ENCODE assay signal across 33 cellular contexts in the genomic region with DNA sequence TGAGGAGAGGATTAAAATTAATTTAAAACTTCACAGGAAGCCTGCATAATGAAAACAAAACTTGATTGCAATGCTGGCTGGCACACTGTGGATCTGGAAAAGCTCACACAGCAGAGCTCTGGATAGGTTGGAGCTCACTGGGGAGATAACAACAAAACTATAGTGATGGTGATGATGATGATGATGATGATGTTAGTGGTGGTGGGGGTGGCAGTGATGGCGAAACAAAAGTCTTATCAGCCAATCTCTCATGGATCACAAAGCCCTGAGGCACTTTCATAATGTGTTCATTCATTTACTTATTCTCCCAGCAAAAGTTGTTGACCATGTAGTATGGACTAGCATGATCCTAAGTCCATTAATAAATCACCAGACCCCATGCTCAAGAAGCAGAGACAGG.
DNase-seq lines count a peak whose midpoint lies in the region; ATAC-seq, FAIRE-seq and TF ChIP-seq lines count a peak whose summit lies in the region.
"Had no signal": no experiment of that assay in that cellular context is flagged by ENCODE, and none has a peak within 500 bp of the region (broad histone marks: within the 10 kb centered on the region; RNA-seq: fewer than 3 reads in every experiment).

No MANE protein-coding gene starts in this region.

- H3K36me3 ChIP-seq in HepG2 (replicated peaks in 1 of 2; ENCODE audit: control insufficient read depth in 1 of 2, insufficient read depth in 2 of 2, low read length in 2 of 2): no peaks in the 10 kb centered on the region
- H3K36me3 ChIP-seq in right lobe of liver: no peaks in the 10 kb centered on the region
- no peaks in the 10 kb centered on the region for H3K36me3 ChIP-seq in HEK293 (ENCODE audit: control insufficient read depth in 2 of 2, insufficient read depth in 1 of 2, low read length in 2 of 2)
- no peaks in the 10 kb centered on the region for H3K36me3 ChIP-seq in esophagus muscularis mucosa
- H3K36me3 ChIP-seq: BE2C; BLaER1; BLaER1 treated with 17β-estradiol and CSF1 and Interleukin-3, amounts not matched to agents 10 nM and 100 nM had no signal

- CTCF ChIA-PET in HepG2 (lab: Yijun Ruan, JAX; ENCODE audit: low intra/inter-chr PET ratio, low total read pairs) (no interaction called here), HEK293 (lab: Yijun Ruan, JAX) (interaction anchor here (0.5 to 3.5 kb wide), 2 partner anchors 1036 to 1464 kb away, joined by 3 to 22 read pairs; no protein-coding TSS in a partner anchor)

- no peak overlapping the region for H3K4me2 ChIP-seq in HepG2 (ENCODE audit: low read depth, low read length)
- H3K4me2 ChIP-seq: A549, BLaER1 had no signal

- H3K9me3 ChIP-seq in HepG2 (ENCODE audit: low read length): no peaks in the 10 kb centered on the region
- H3K9me3 ChIP-seq in right lobe of liver: no peaks in the 10 kb centered on the region
- no peaks in the 10 kb centered on the region for H3K9me3 ChIP-seq in HEK293 (ENCODE audit: control insufficient read depth, insufficient read depth, low read depth, low read length)
- H3K9me3 ChIP-seq in esophagus muscularis mucosa: no peaks in the 10 kb centered on the region
- H3K9me3 ChIP-seq: A549, BE2C, BLaER1, Caco-2 had no signal

- TF ChIP-seq POLR2A in HepG2 (IDR thresholded peaks at IDR 0.05; ENCODE audit: insufficient read depth in 1 of 2, low read depth in 2 of 2, low read length in 2 of 2): no peak
- TF ChIP-seq POLR2A in right lobe of liver (IDR thresholded peaks at IDR 0.05): no peak
- TF ChIP-seq POLR2A in esophagus muscularis mucosa (IDR thresholded peaks at IDR 0.05; ENCODE audit: low read depth): no peak

- H3K9ac ChIP-seq in HepG2 (ENCODE audit: insufficient read depth, low read depth, low read length): no peak overlapping the region
- H3K9ac ChIP-seq: BLaER1; BLaER1 treated with 17β-estradiol and CSF1 and Interleukin-3, amounts not matched to agents 10 nM and 100 nM had no signal

- no peaks in the 10 kb centered on the region for H3K79me2 ChIP-seq in HepG2 (ENCODE audit: insufficient read depth, low read length)

- FAIRE-seq in HepG2 (lab: Jason Lieb, UNC): no peak
- FAIRE-seq: A204.1, A549, D721Med had no signal

- TF ChIP-seq CTCF in HepG2 (CRISPR knock-in tag; IDR thresholded peaks at IDR 0.05) (no peak), right lobe of liver (IDR thresholded peaks at IDR 0.05) (no peak), HEK293 (tag by site-specific recombination; IDR thresholded peaks at IDR 0.05) (no peak), esophagus muscularis mucosa (IDR thresholded peaks at IDR 0.05) (no peak)

- TF ChIP-seq EP300 in HepG2 (IDR thresholded peaks at IDR 0.05; ENCODE audit: low read depth in 2 of 2, low read length in 2 of 2) (no peak), HepG2 (CRISPR knock-in tag; IDR thresholded peaks at IDR 0.05; ENCODE audit: borderline replicate concordance) (no peak), esophagus muscularis mucosa (IDR thresholded peaks at IDR 0.05) (no peak)

- in situ Hi-C loops in HepG2 (cut with HindIII; ENCODE audit: extremely low pct_ligation_motif_present, low pct_unique_long_range_greater_than_20kb): no loop called here

- H3K4me1 ChIP-seq in HepG2 (ENCODE audit: insufficient read depth, low read length) (no peaks in the 10 kb centered on the region), right lobe of liver (no peaks in the 10 kb centered on the region), HEK293 (ENCODE audit: control insufficient read depth, insufficient read depth, low read length) (no peaks in the 10 kb centered on the region), esophagus muscularis mucosa (peaks cover 0 to 7% (median 7%) of the 10 kb centered on the region in 4 donors)
- H3K4me1 ChIP-seq: A549, BE2C, Caco-2 had no signal

- ATAC-seq in HepG2: no peak
- no peak for ATAC-seq in right lobe of liver
- ATAC-seq: A549; CD8-positive, alpha-beta T cell had no signal

- no peak overlapping the region for H2AFZ ChIP-seq in HepG2 (ENCODE audit: low read length)

- no TSS peak for BruUV-seq in HepG2 (replicated peaks; lab: Mats Ljungman, UMichigan)

- peaks cover 0 to 6% of the 10 kb centered on the region in 2 experiments; a peak in 1 of 5 replicates for H3K27me3 ChIP-seq in HepG2 (ENCODE audit: control insufficient read depth in 1 of 2, insufficient read depth in 2 of 2, low read length in 2 of 2)
- H3K27me3 ChIP-seq in right lobe of liver: no peaks in the 10 kb centered on the region
- no peaks in the 10 kb centered on the region for H3K27me3 ChIP-seq in esophagus muscularis mucosa
- H3K27me3 ChIP-seq: BLaER1; BLaER1 treated with 17β-estradiol and CSF1 and Interleukin-3, amounts not matched to agents 10 nM and 100 nM had no signal

- H3K27ac ChIP-seq in HepG2 (ENCODE audit: extremely low read length, insufficient read depth, low read length): no peak overlapping the region
- no peak overlapping the region for H3K27ac ChIP-seq in right lobe of liver
- no peak overlapping the region for H3K27ac ChIP-seq in HEK293 (ENCODE audit: extremely low read depth, low read depth, low read length)
- H3K27ac ChIP-seq in esophagus muscularis mucosa (replicated peaks in 1 of 4): no peak overlapping the region
- H3K27ac ChIP-seq: 22Rv1; A549; BLaER1; BLaER1 treated with 17β-estradiol and CSF1 and Interleukin-3, amounts not matched to agents 10 nM and 100 nM; C4-2B had no signal

- TF ChIP-seq RAD21 in HepG2 (CRISPR knock-in tag; IDR thresholded peaks at IDR 0.05): no peak

- intact Hi-C loops in HepG2 (cut with micrococcal nuclease; ENCODE audit: unreplicated experiment): no loop called here
- intact Hi-C loops in right lobe of liver (cut with DNase I): no loop called here
- intact Hi-C loops in esophagus muscularis mucosa (cut with DNase I): no loop called here

- DNase-seq in HepG2 (ENCODE audit: low spot score) (no peak), right lobe of liver (no peak), esophagus muscularis mucosa (ENCODE audit: extremely low spot score) (peak; percentile 62), NCI-H2107 treated with DMSO at 0.1 percent for 48 hours (lab: John Stamatoyannopoulos, UW; ENCODE audit: unreplicated experiment) (no peak)
- DNase-seq in NK-92 treated with Interleukin-12 subunit alpha and Interleukin-12 subunit beta, amount 100 ng/mL, for 24 hours (lab: John Stamatoyannopoulos, UW): no peak
- DNase-seq: 8988T; ACHN; AML-193; BE2C; C1 segment of cervical spinal cord; Caco-2; Calu3; CD4-positive, alpha-beta memory T cell; CD4-positive, alpha-beta T cell; CD4-positive, CD25-positive, alpha-beta regulatory T cell; CD8-positive, alpha-beta memory T cell; CD8-positive, alpha-beta T cell; COR-L47; DMS 273 treated with DMSO at 0.1 percent for 48 hours; DMS153; DMS53; DMS79; DMS79 treated with DMSO at 0.1 percent for 48 hours; DND-41; EL had no signal

- no peaks in the 10 kb centered on the region for H4K20me1 ChIP-seq in HepG2 (ENCODE audit: insufficient read depth, low read length)
- H4K20me1 ChIP-seq: BLaER1; BLaER1 treated with 17β-estradiol and CSF1 and Interleukin-3, amounts not matched to agents 10 nM and 100 nM had no signal

- 7% methylated on average over 1 of the region's 1 CpG for WGBS in HepG2 (ENCODE audit: low lambda C conversion rate)
- no CpG with 5 or more reads among the region's 1 CpG for WGBS in right lobe of liver (ENCODE audit: insufficient coverage, low coverage, low lambda C conversion rate, missing lambda C conversion rate)
- WGBS in esophagus muscularis mucosa: 89% methylated on average over 1 of the region's 1 CpG

- H3K4me3 ChIP-seq in HepG2 (replicated peaks in 1 of 3; ENCODE audit: insufficient read depth in 1 of 3, low read depth in 2 of 3, low read length in 3 of 3) (no peak overlapping the region), right lobe of liver (no peak overlapping the region), HEK293 (ENCODE audit: low read depth, low read length) (no peak overlapping the region), esophagus muscularis mucosa (no peak overlapping the region)
- H3K4me3 ChIP-seq: A549; BLaER1; BLaER1 treated with 17β-estradiol and CSF1 and Interleukin-3, amounts not matched to agents 10 nM and 100 nM had no signal

- POLR2A ChIA-PET in HepG2 (lab: Yijun Ruan, JAX) (no interaction called here), HEK293 (lab: Yijun Ruan, JAX) (no interaction called here)

TF ChIP-seq in HepG2, 621 proteins besides CTCF, POLR2A, EP300 and RAD21:
- TF ChIP-seq ZNF616 (CRISPR knock-in tag; IDR thresholded peaks at IDR 0.05; ENCODE audit: low read depth): no peak
- no peak for TF ChIP-seq PAF1 (CRISPR knock-in tag; IDR thresholded peaks at IDR 0.05)
- TF ChIP-seq CREB1 (IDR thresholded peaks at IDR 0.05): peak; percentile 43; the same call in 1 of the 2 replicates
- no peak for TF ChIP-seq CREB1 (CRISPR knock-in tag; IDR thresholded peaks at IDR 0.05)

TF ChIP-seq in HEK293, 187 proteins besides CTCF, POLR2A, EP300 and RAD21:
- no peak for TF ChIP-seq ZNF394 (tag by site-specific recombination; IDR thresholded peaks at IDR 0.05; ENCODE audit: borderline replicate concordance)
- TF ChIP-seq ZNF555 (tag by site-specific recombination; conservative IDR thresholded peaks at IDR 0.05): no peak
- TF ChIP-seq, protein P1, sequence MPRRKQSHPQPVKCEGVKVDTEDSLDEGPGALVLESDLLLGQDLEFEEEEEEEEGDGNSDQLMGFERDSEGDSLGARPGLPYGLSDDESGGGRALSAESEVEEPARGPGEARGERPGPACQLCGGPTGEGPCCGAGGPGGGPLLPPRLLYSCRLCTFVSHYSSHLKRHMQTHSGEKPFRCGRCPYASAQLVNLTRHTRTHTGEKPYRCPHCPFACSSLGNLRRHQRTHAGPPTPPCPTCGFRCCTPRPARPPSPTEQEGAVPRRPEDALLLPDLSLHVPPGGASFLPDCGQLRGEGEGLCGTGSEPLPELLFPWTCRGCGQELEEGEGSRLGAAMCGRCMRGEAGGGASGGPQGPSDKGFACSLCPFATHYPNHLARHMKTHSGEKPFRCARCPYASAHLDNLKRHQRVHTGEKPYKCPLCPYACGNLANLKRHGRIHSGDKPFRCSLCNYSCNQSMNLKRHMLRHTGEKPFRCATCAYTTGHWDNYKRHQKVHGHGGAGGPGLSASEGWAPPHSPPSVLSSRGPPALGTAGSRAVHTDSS (tag by site-specific recombination; IDR thresholded peaks at IDR 0.05): peak; percentile 59; the same call in 1 of the 2 replicates
- TF ChIP-seq GLI4 (tag by site-specific recombination; IDR thresholded peaks at IDR 0.05): no peak
- no peak for TF ChIP-seq ZNF701 (tag by site-specific recombination; IDR thresholded peaks at IDR 0.05)
TF ChIP-seq in HEK293: peak in this region for 1.
